Comparison of ENCODE assay signal across 8 cellular contexts in genomic region chr14:69643430-69644200, GRCh38. TPM values are rescaled to one million over a fixed set of nuclear protein-coding genes. Genes with fewer than 3 reads are reported as not detected.
DNase-seq lines count a peak whose midpoint lies in the region; ATAC-seq, FAIRE-seq and TF ChIP-seq lines count a peak whose summit lies in the region.

No MANE protein-coding gene starts in this region.

- no peaks in the 10 kb centered on the region for H3K36me3 ChIP-seq in CD8-positive, alpha-beta T cell (ENCODE audit: insufficient read depth, low read length)
- H3K36me3 ChIP-seq in bronchial epithelial cell (ENCODE audit: control insufficient read depth, insufficient read depth, low read length): peaks cover 2% of the 10 kb centered on the region
- H3K36me3 ChIP-seq in naive thymus-derived CD4-positive, alpha-beta T cell (ENCODE audit: control insufficient read depth in 2 of 3, insufficient read depth in 3 of 3, low read length in 3 of 3): no peaks in the 10 kb centered on the region

- FAIRE-seq in bronchial epithelial cell (lab: Jason Lieb, UNC): peak; percentile 90

- TF ChIP-seq CTCF in CD8-positive, alpha-beta T cell (IDR thresholded peaks at IDR 0.05): no peak
- TF ChIP-seq CTCF in bronchial epithelial cell (IDR thresholded peaks at IDR 0.05; ENCODE audit: insufficient read depth, low read length, severe bottlenecking): no peak
- TF ChIP-seq CTCF in type B pancreatic cell (conservative IDR thresholded peaks at IDR 0.05): no peak
- no peak for TF ChIP-seq CTCF in GM20000 (IDR thresholded peaks at IDR 0.05; ENCODE audit: extremely low read depth, missing control alignments)

- POLR2A ChIA-PET in CD8-positive, alpha-beta T cell (lab: Charles Lee): no interaction called here
- POLR2A ChIA-PET in naive thymus-derived CD4-positive, alpha-beta T cell (lab: Charles Lee): interaction anchor here (1.2 to 1.5 kb wide), 2 partner anchors 24 to 30 kb away, joined by 3 read pairs; no protein-coding TSS in a partner anchor

- intact Hi-C loops in CD8-positive, alpha-beta T cell (cut with DNase I, micrococcal nuclease): loop anchor here in 1 of 2 experiments (2.0 kb wide), 1 partner anchor 29 kb away; no protein-coding TSS in a partner anchor
- intact Hi-C loops in naive thymus-derived CD4-positive, alpha-beta T cell (cut with micrococcal nuclease): no loop called here

- H3K9me3 ChIP-seq in CD8-positive, alpha-beta T cell (ENCODE audit: low read length): no peaks in the 10 kb centered on the region
- no peaks in the 10 kb centered on the region for H3K9me3 ChIP-seq in naive thymus-derived CD4-positive, alpha-beta T cell (ENCODE audit: control insufficient read depth in 2 of 3, low read length in 3 of 3)

- H3K4me3 ChIP-seq in CD8-positive, alpha-beta T cell (ENCODE audit: low read depth, low read length): no peak overlapping the region
- no peak overlapping the region for H3K4me3 ChIP-seq in bronchial epithelial cell (ENCODE audit: low read depth, low read length)
- no peak overlapping the region for H3K4me3 ChIP-seq in naive thymus-derived CD4-positive, alpha-beta T cell (ENCODE audit: low read length)

- peaks cover 34% of the 10 kb centered on the region for H3K4me1 ChIP-seq in CD8-positive, alpha-beta T cell (ENCODE audit: insufficient read depth, low read length)
- H3K4me1 ChIP-seq in naive thymus-derived CD4-positive, alpha-beta T cell (ENCODE audit: control insufficient read depth in 2 of 2, insufficient read depth in 2 of 2, low read length in 2 of 2): peaks cover 11 to 25% of the 10 kb centered on the region in 2 donors

- no peaks in the 10 kb centered on the region for H3K27me3 Mint-ChIP-seq in CD8-positive, alpha-beta T cell (ENCODE audit: low read depth)
- no peaks in the 10 kb centered on the region for H3K27me3 Mint-ChIP-seq in naive thymus-derived CD4-positive, alpha-beta T cell
- no peaks in the 10 kb centered on the region for H3K27me3 Mint-ChIP-seq in type B pancreatic cell

- ATAC-seq in CD8-positive, alpha-beta T cell: peak; percentile 93
- peak; percentile 75 for ATAC-seq in naive thymus-derived CD4-positive, alpha-beta T cell
- ATAC-seq in GM19023 (IDR thresholded peaks at IDR 0.05; ENCODE audit: unreplicated experiment): no peak

- no peak overlapping the region for H3K27ac ChIP-seq in CD8-positive, alpha-beta T cell (ENCODE audit: low read depth, low read length)
- no peak overlapping the region for H3K27ac ChIP-seq in naive thymus-derived CD4-positive, alpha-beta T cell (ENCODE audit: low read depth, low read length)

- peaks cover 67% of the 10 kb centered on the region for H3K4me1 Mint-ChIP-seq in CD8-positive, alpha-beta T cell (ENCODE audit: low read depth)
- peaks cover 66 to 88% (median 77%) of the 10 kb centered on the region in 7 donors for H3K4me1 Mint-ChIP-seq in naive thymus-derived CD4-positive, alpha-beta T cell
- H3K4me1 Mint-ChIP-seq in type B pancreatic cell (ENCODE audit: unreplicated experiment): peaks cover 27% of the 10 kb centered on the region

- peaks cover 34% of the 10 kb centered on the region for H3K36me3 Mint-ChIP-seq in CD8-positive, alpha-beta T cell
- H3K36me3 Mint-ChIP-seq in naive thymus-derived CD4-positive, alpha-beta T cell: peaks cover 12 to 51% (median 31%) of the 10 kb centered on the region in 5 donors
- H3K36me3 Mint-ChIP-seq in type B pancreatic cell: peaks cover 33% of the 10 kb centered on the region

- CTCF ChIA-PET in CD8-positive, alpha-beta T cell (lab: Charles Lee): no interaction called here
- CTCF ChIA-PET in naive thymus-derived CD4-positive, alpha-beta T cell (lab: Charles Lee): no interaction called here

- H3K27ac Mint-ChIP-seq in CD8-positive, alpha-beta T cell: no peak overlapping the region
- H3K27ac Mint-ChIP-seq in naive thymus-derived CD4-positive, alpha-beta T cell: peak overlapping the region in 5 of 9 donors; percentile 10 to 87 (median 79)
- H3K27ac Mint-ChIP-seq in type B pancreatic cell: peak overlapping the region; percentile 17

- H3K9me3 Mint-ChIP-seq in CD8-positive, alpha-beta T cell: peaks cover 2% of the 10 kb centered on the region
- H3K9me3 Mint-ChIP-seq in naive thymus-derived CD4-positive, alpha-beta T cell: peaks cover 6 to 28% (median 13%) of the 10 kb centered on the region in 11 donors
- peaks cover 15% of the 10 kb centered on the region for H3K9me3 Mint-ChIP-seq in type B pancreatic cell

- peak in 4 of 7 experiments; percentile 32 to 57 (median 47) for DNase-seq in CD8-positive, alpha-beta T cell
- DNase-seq in NCI-H1436 (lab: John Stamatoyannopoulos, UW) (peak; percentile 87), T-helper 22 cell (ENCODE audit: low read depth) (peak; percentile 36), bronchial epithelial cell (ENCODE audit: low read depth) (peak; percentile 99), type B pancreatic cell (ENCODE audit: extremely low spot score, unreplicated experiment) (no peak), GM20000 (ENCODE audit: low spot score) (no peak)
- peak in 2 of 9 donors; percentile 45 to 46 for DNase-seq in naive thymus-derived CD4-positive, alpha-beta T cell

- H3K27me3 ChIP-seq in CD8-positive, alpha-beta T cell (ENCODE audit: insufficient read depth, low read length): no peaks in the 10 kb centered on the region
- no peaks in the 10 kb centered on the region for H3K27me3 ChIP-seq in bronchial epithelial cell (ENCODE audit: control insufficient read depth, insufficient read depth, low read length)
- no peaks in the 10 kb centered on the region for H3K27me3 ChIP-seq in naive thymus-derived CD4-positive, alpha-beta T cell (ENCODE audit: control insufficient read depth in 2 of 2, insufficient read depth in 2 of 2, low read length in 2 of 2)

- H3K4me3 Mint-ChIP-seq in CD8-positive, alpha-beta T cell: no peak overlapping the region
- peak overlapping the region in 7 of 10 donors; percentile 5 to 51 (median 41) for H3K4me3 Mint-ChIP-seq in naive thymus-derived CD4-positive, alpha-beta T cell
- peak overlapping the region; percentile 26 for H3K4me3 Mint-ChIP-seq in type B pancreatic cell

RNA-seq across cellular contexts. Expression of gene SUSD6, which starts 32.2 kb away (rescaled TPM):
- 10 to 100 TPM; 86.4 to 92.2 TPM for total RNA-seq in CD8-positive, alpha-beta T cell
- total RNA-seq in bronchial epithelial cell (3.9 and 5.6 TPM in 2 replicates), type B pancreatic cell (ENCODE audit: low replicate concordance) (31.7 and 78.9 TPM in 2 replicates)
- total RNA-seq in naive thymus-derived CD4-positive, alpha-beta T cell: 10 to 100 TPM; 42.9 to 90.8 (median 65.0) TPM
- 1 to 10 TPM; 4.3 to 6.3 TPM for polyA plus RNA-seq in naive thymus-derived CD4-positive, alpha-beta T cell

Comparison
In these comparisons a context has a peak if more than half of its experiments do, and no peak if none do; other contexts are left out.
1. DNase-seq: peak in CD8-positive, alpha-beta T cell (4 of 7), NCI-H1436 (single experiment), T-helper 22 cell (single experiment) and bronchial epithelial cell (single experiment); none in type B pancreatic cell (single experiment) and GM20000 (single experiment).